In the genomic region with DNA sequence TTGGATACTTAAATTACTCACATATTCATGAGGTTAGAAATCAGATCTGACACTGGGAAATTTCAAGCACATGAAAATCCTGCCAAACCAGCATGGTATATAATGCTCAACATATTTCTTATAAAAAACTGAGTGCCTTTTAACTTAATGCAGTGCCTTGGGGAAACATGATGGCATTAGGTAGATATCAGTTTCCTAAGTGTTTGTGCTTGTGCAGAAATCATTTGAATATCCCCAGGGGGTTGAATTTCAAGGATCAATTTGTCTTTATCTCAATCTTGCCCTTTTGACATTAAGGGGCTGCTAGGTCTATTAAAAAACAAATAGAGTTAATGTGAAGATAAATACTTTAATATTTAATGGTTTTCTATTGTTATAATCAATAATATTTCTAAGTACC, we compare ENCODE assay signal across 34 cellular contexts.
"Had no signal": no experiment of that assay in that cellular context is flagged by ENCODE, and none has a peak within 500 bp of the region (broad histone marks: within the 10 kb centered on the region; RNA-seq: fewer than 3 reads in every experiment).

No MANE protein-coding gene starts in this region.

- H3K4me3 Mint-ChIP-seq: activated B cell treated with CpG ODN at 0.5 μM for 24 hours; activated CD4-positive, alpha-beta memory T cell treated with anti-CD3 and anti-CD28 coated beads for 36 hours; activated CD4-positive, alpha-beta T cell treated with anti-CD3 and anti-CD28 coated beads, Interleukin-2, amount 10 ng/mL, durations not matched to agents 24 days and 14 days; activated CD8-positive, alpha-beta T cell treated with anti-CD3 and anti-CD28 coated beads for 36 hours; activated naive CD4-positive, alpha-beta T cell treated with anti-CD3 and anti-CD28 coated beads for 36 hours; activated naive CD8-positive, alpha-beta T cell treated with anti-CD3 and anti-CD28 coated beads for 36 hours; activated T-cell treated with anti-CD3 and anti-CD28 coated beads, Interleukin-2, amount 50 U/mL, for 4 hours; activated T-cell treated with anti-CD3 and anti-CD28 coated beads, Interleukin-2, amount 50 U/mL, for 72 hours; activated T-helper 1 cell treated with anti-CD3 and anti-CD28 coated beads, Interleukin-12 subunit alpha, Interleukin-12 subunit beta, Interleukin-2, Interleukin-4 antibody, amounts not matched to agents 30 ng/mL and 10 ng/mL and 1 ng/mL, durations not matched to agents 14 hours and 24 hours and 36 hours; activated T-helper 17 cell treated with anti-CD3 and anti-CD28 coated beads, Interleukin-2, amount 50 U/mL, for 72 hours; T-helper 1 cell treated with Interleukin-12 subunit alpha and Interleukin-12 subunit beta and Interleukin-4 antibody, amounts not matched to agents 30 μg/mL and 1 μg/mL, for 36 hours; T-helper 2 cell treated with Interferon-gamma antibody and Interleukin-4, amounts not matched to agents 5 μg/mL and 100 μg/mL, for 36 hours had no signal

- H3K9me3 ChIP-seq: adrenal gland, body of pancreas, breast epithelium had no signal

- H3K4me3 ChIP-seq: adrenal gland, body of pancreas, breast epithelium had no signal

- H3K4me1 Mint-ChIP-seq: activated B cell treated with CpG ODN at 0.5 μM for 24 hours; activated CD4-positive, alpha-beta T cell treated with anti-CD3 and anti-CD28 coated beads, Interleukin-2, amount 10 ng/mL, durations not matched to agents 24 days and 14 days; activated naive CD8-positive, alpha-beta T cell treated with anti-CD3 and anti-CD28 coated beads for 36 hours; activated T-helper 17 cell treated with anti-CD3 and anti-CD28 coated beads, Interleukin-2, amount 50 U/mL, for 72 hours had no signal

- H3K27ac Mint-ChIP-seq: activated B cell treated with CpG ODN at 0.5 μM for 24 hours; activated CD4-positive, alpha-beta memory T cell treated with anti-CD3 and anti-CD28 coated beads for 36 hours; activated CD4-positive, alpha-beta T cell treated with anti-CD3 and anti-CD28 coated beads, Interleukin-2, amount 10 ng/mL, durations not matched to agents 24 days and 14 days; activated CD8-positive, alpha-beta T cell treated with anti-CD3 and anti-CD28 coated beads for 36 hours; activated naive CD4-positive, alpha-beta T cell treated with anti-CD3 and anti-CD28 coated beads for 36 hours; activated naive CD4-positive, alpha-beta T cell treated with anti-CD3 and anti-CD28 coated beads, Interleukin-2, amount 50 U/mL, for 72 hours; activated naive CD8-positive, alpha-beta T cell treated with anti-CD3 and anti-CD28 coated beads for 36 hours; activated T-cell treated with anti-CD3 and anti-CD28 coated beads, Interleukin-2, amount 50 U/mL, for 72 hours; activated T-helper 1 cell treated with anti-CD3 and anti-CD28 coated beads, Interleukin-12 subunit alpha, Interleukin-12 subunit beta, Interleukin-2, Interleukin-4 antibody, amounts not matched to agents 30 ng/mL and 10 ng/mL and 1 ng/mL, durations not matched to agents 14 hours and 24 hours and 36 hours; activated T-helper 17 cell treated with anti-CD3 and anti-CD28 coated beads, Interleukin-2, amount 50 U/mL, for 72 hours; T-helper 1 cell treated with Interleukin-12 subunit alpha and Interleukin-12 subunit beta and Interleukin-4 antibody, amounts not matched to agents 30 μg/mL and 1 μg/mL, for 36 hours; T-helper 2 cell treated with Interferon-gamma antibody and Interleukin-4, amounts not matched to agents 5 μg/mL and 100 μg/mL, for 36 hours had no signal

- H3K36me3 Mint-ChIP-seq: activated CD4-positive, alpha-beta memory T cell treated with anti-CD3 and anti-CD28 coated beads for 36 hours; activated naive CD4-positive, alpha-beta T cell treated with anti-CD3 and anti-CD28 coated beads, Interleukin-2, amount 50 U/mL, for 72 hours; activated naive CD8-positive, alpha-beta T cell treated with anti-CD3 and anti-CD28 coated beads for 36 hours had no signal

- H3K27me3 ChIP-seq: adrenal gland, body of pancreas, brain microvascular endothelial cell, breast epithelium had no signal

- H3K4me1 ChIP-seq: adrenal gland, body of pancreas, breast epithelium had no signal

- H3K27me3 Mint-ChIP-seq: activated B cell treated with CpG ODN at 0.5 μM for 24 hours; activated CD4-positive, alpha-beta memory T cell treated with anti-CD3 and anti-CD28 coated beads for 36 hours; activated CD4-positive, alpha-beta T cell treated with anti-CD3 and anti-CD28 coated beads, Interleukin-2, amount 10 ng/mL, durations not matched to agents 24 days and 14 days; activated CD8-positive, alpha-beta T cell treated with anti-CD3 and anti-CD28 coated beads for 36 hours; activated naive CD8-positive, alpha-beta T cell treated with anti-CD3 and anti-CD28 coated beads for 36 hours; activated T-helper 17 cell treated with anti-CD3 and anti-CD28 coated beads, Interleukin-2, amount 50 U/mL, for 72 hours had no signal

- ATAC-seq: activated CD8-positive, alpha-beta T cell treated with anti-CD3 and anti-CD28 coated beads for 36 hours; activated naive CD4-positive, alpha-beta T cell treated with anti-CD3 and anti-CD28 coated beads, Interleukin-2, amount 50 U/mL, for 72 hours; activated T-cell treated with anti-CD3 and anti-CD28 coated beads, Interleukin-2, amount 50 U/mL, for 4 hours; activated T-cell treated with anti-CD3 and anti-CD28 coated beads, Interleukin-2, amount 50 U/mL, for 72 hours; activated T-helper 17 cell treated with anti-CD3 and anti-CD28 coated beads, Interleukin-2, amount 50 U/mL, for 72 hours; body of pancreas had no signal

- H3K27ac ChIP-seq: adrenal gland, body of pancreas, brain microvascular endothelial cell, breast epithelium, VCaP had no signal

- H3K9me3 Mint-ChIP-seq: activated B cell treated with CpG ODN at 0.5 μM for 24 hours; activated CD4-positive, alpha-beta T cell treated with anti-CD3 and anti-CD28 coated beads, Interleukin-2, amount 10 ng/mL, durations not matched to agents 24 days and 14 days; activated naive CD4-positive, alpha-beta T cell treated with anti-CD3 and anti-CD28 coated beads for 36 hours; activated T-helper 1 cell treated with anti-CD3 and anti-CD28 coated beads, Interleukin-12 subunit alpha, Interleukin-12 subunit beta, Interleukin-2, Interleukin-4 antibody, amounts not matched to agents 30 ng/mL and 10 ng/mL and 1 ng/mL, durations not matched to agents 14 hours and 24 hours and 36 hours; T-helper 1 cell treated with Interleukin-12 subunit alpha and Interleukin-12 subunit beta and Interleukin-4 antibody, amounts not matched to agents 30 μg/mL and 1 μg/mL, for 36 hours had no signal

- H3K36me3 ChIP-seq: adrenal gland, brain microvascular endothelial cell, breast epithelium had no signal

- DNase-seq: activated B cell treated with CpG ODN at 0.5 μM for 24 hours; activated CD4-positive, alpha-beta memory T cell treated with anti-CD3 and anti-CD28 coated beads for 36 hours; activated CD4-positive, alpha-beta T cell treated with anti-CD3 and anti-CD28 coated beads for 4 hours; activated CD4-positive, alpha-beta T cell treated with anti-CD3 and anti-CD28 coated beads, Interleukin-2, amount 10 ng/mL, durations not matched to agents 24 days and 14 days; activated CD4-positive, alpha-beta T cell treated with anti-CD3 and anti-CD28 coated beads, Interleukin-2, amount 50 U/mL, for 1 hour; activated CD4-positive, alpha-beta T cell treated with anti-CD3 and anti-CD28 coated beads, Interleukin-2, amount 50 U/mL, for 4 hours; activated CD4-positive, CD25-positive, alpha-beta regulatory T cell treated with anti-CD3 and anti-CD28 coated beads, Interleukin-2, amount 50 U/mL, for 72 hours; activated CD8-positive, alpha-beta memory T cell treated with anti-CD3 and anti-CD28 coated beads, Interleukin-2, amount 50 U/mL, for 4 hours; activated CD8-positive, alpha-beta T cell treated with anti-CD3 and anti-CD28 coated beads for 36 hours; activated effector memory CD4-positive, alpha-beta T cell treated with anti-CD3 and anti-CD28 coated beads, Interleukin-2, amount 50 U/mL, for 16 hours; activated gamma-delta T cell treated with Interleukin-2 at 50 U/mL for 16 hours; activated naive CD4-positive, alpha-beta T cell; activated naive CD4-positive, alpha-beta T cell treated with anti-CD3 and anti-CD28 coated beads for 36 hours; activated naive CD4-positive, alpha-beta T cell treated with anti-CD3 and anti-CD28 coated beads, Interleukin-2, amount 50 U/mL, for 16 hours; activated naive CD8-positive, alpha-beta T cell treated with anti-CD3 and anti-CD28 coated beads for 36 hours; activated T-cell treated with anti-CD3 and anti-CD28 coated beads for 4 hours; activated T-cell treated with anti-CD3 and anti-CD28 coated beads, Interleukin-2, amount 50 U/mL, for 1 hour; activated T-cell treated with anti-CD3 and anti-CD28 coated beads, Interleukin-2, amount 50 U/mL, for 4 hours; activated T-cell treated with anti-CD3 and anti-CD28 coated beads, Interleukin-2, amount 50 U/mL, for 72 hours; adrenal gland; amniotic stem cell; aorta; body of pancreas; brain microvascular endothelial cell; central memory CD4-positive, alpha-beta T cell; T-helper 2 cell; T-helper 9 cell had no signal
